Comparison of ENCODE assay signal across 8 cellular contexts in genomic region chr6:44265003-44265842, GRCh38. TPM values are rescaled to one million over a fixed set of nuclear protein-coding genes. Genes with fewer than 3 reads are reported as not detected.
DNase-seq lines count a peak whose midpoint lies in the region; ATAC-seq, FAIRE-seq and TF ChIP-seq lines count a peak whose summit lies in the region.

NFKBIE (minus strand) TSS chr6:44265551; CDS start chr6:44265346, 205 bp downstream.

- H3K9ac ChIP-seq in HepG2 (ENCODE audit: insufficient read depth, low read depth, low read length) = peak within 1 kb of the TSS; percentile 84

- H3K36me3 ChIP-seq in HepG2 (replicated peaks in 1 of 2; ENCODE audit: control insufficient read depth in 1 of 2, insufficient read depth in 2 of 2, low read length in 2 of 2) = peaks cover 0 to 16% of the 10 kb centered on the region in 2 experiments; a peak in 4 of 5 replicates

- CTCF ChIA-PET in HepG2 (lab: Yijun Ruan, JAX; ENCODE audit: low intra/inter-chr PET ratio, low total read pairs) = interaction anchor here (0.9 to 1.4 kb wide), 2 partner anchors 71 to 92 kb away, joined by 3 read pairs; no protein-coding TSS in a partner anchor

- ATAC-seq in GM19025 (IDR thresholded peaks at IDR 0.05; ENCODE audit: low read depth, unreplicated experiment) (peak; percentile 32), HG03432 (IDR thresholded peaks at IDR 0.05; ENCODE audit: unreplicated experiment) (peak; percentile 53), HepG2 (peak; percentile 86)

- H3K4me1 Mint-ChIP-seq in dendritic cell treated with granulocyte-macrophage colony-stimulating factor and Interleukin-4, amounts not matched to agents 40 ng/mL and 50 ng/mL, for 4 days (ENCODE audit: low read depth) = peaks cover 60% of the 10 kb centered on the region

- TF ChIP-seq POLR2A in HepG2 (IDR thresholded peaks at IDR 0.05; ENCODE audit: insufficient read depth in 1 of 2, low read depth in 2 of 2, low read length in 2 of 2) = peak in 1 of 2 experiments; percentile 82; a peak in 2 of 4 replicates

- H3K9me3 Mint-ChIP-seq in dendritic cell treated with granulocyte-macrophage colony-stimulating factor and Interleukin-4, amounts not matched to agents 40 ng/mL and 50 ng/mL, for 4 days = no peaks in the 10 kb centered on the region

- H3K4me3 Mint-ChIP-seq in dendritic cell treated with granulocyte-macrophage colony-stimulating factor and Interleukin-4, amounts not matched to agents 40 ng/mL and 50 ng/mL, for 4 days = peak within 1 kb of the TSS; percentile 97

- no peak; the same call in 1 of the 2 replicates for TF ChIP-seq RAD21 in HepG2 (CRISPR knock-in tag; IDR thresholded peaks at IDR 0.05)

- peak; percentile 34 for TF ChIP-seq CTCF in AG09309 (IDR thresholded peaks at IDR 0.05; ENCODE audit: control insufficient read depth, insufficient read depth, low read depth, low read length, missing control alignments)
- TF ChIP-seq CTCF in HepG2 (CRISPR knock-in tag; IDR thresholded peaks at IDR 0.05) = peak; percentile 94

- H3K27ac ChIP-seq in HepG2 (ENCODE audit: extremely low read length, insufficient read depth, low read length) = peak within 1 kb of the TSS; percentile 67

- peak within 1 kb of the TSS; percentile 92 for H3K4me2 ChIP-seq in HepG2 (ENCODE audit: low read depth, low read length)

- in situ Hi-C loops in HepG2 (cut with HindIII; ENCODE audit: extremely low pct_ligation_motif_present, low pct_unique_long_range_greater_than_20kb) = loop anchor here (5.0 kb wide), 1 partner anchor 47 kb away; the partner anchor contains the start of gene AARS2

- peak; percentile 52 for DNase-seq in AG09309 (ENCODE audit: low read depth)
- DNase-seq in NCI-H748 (lab: John Stamatoyannopoulos, UW; ENCODE audit: unreplicated experiment) = peak; percentile 93
- DNase-seq in activated CD4-positive, alpha-beta T cell treated with anti-CD3 and anti-CD28 coated beads, Interleukin-2, amount 50 U/mL, for 24 hours (ENCODE audit: low read depth in 1 of 2, low spot score in 1 of 2) = peak; percentile 94 to 98
- DNase-seq in HepG2 (ENCODE audit: low spot score) = peak; percentile 85
- DNase-seq in stimulated activated CD4-positive, alpha-beta T cell treated with anti-CD3 and anti-CD28 coated beads, Interleukin-4, amount 100 ng/mL, for 1 hour = peak; percentile 96

- POLR2A ChIA-PET in HepG2 (lab: Yijun Ruan, JAX) = interaction anchor here (1.0 to 2.2 kb wide), 5 partner anchors 9 to 48 kb away, joined by 3 to 8 read pairs (median 4); partner anchors contain the start of genes AARS2 and HSP90AB1

- peaks cover 18% of the 10 kb centered on the region for H3K79me2 ChIP-seq in HepG2 (ENCODE audit: insufficient read depth, low read length)

- 1% methylated on average over 39 of the region's 75 CpGs for WGBS in HepG2 (ENCODE audit: low lambda C conversion rate)

- H3K4me3 ChIP-seq in AG09309 (ENCODE audit: control insufficient read depth, low read depth, low read length) = peak within 1 kb of the TSS; percentile 93
- H3K4me3 ChIP-seq in HepG2 (replicated peaks in 1 of 3; ENCODE audit: insufficient read depth in 1 of 3, low read depth in 2 of 3, low read length in 3 of 3) = peak within 1 kb of the TSS; percentile 64 to 95 (median 76)

- BruUV-seq in HepG2 (replicated peaks; lab: Mats Ljungman, UMichigan) = TSS peak; percentile 69

- intact Hi-C loops in dendritic cell treated with granulocyte-macrophage colony-stimulating factor and Interleukin-4, amounts not matched to agents 40 ng/mL and 50 ng/mL, for 4 days (cut with micrococcal nuclease) = loop anchor here (5.0 kb wide), 1 partner anchor 187 kb away; no protein-coding TSS in a partner anchor
- intact Hi-C loops in HepG2 (cut with micrococcal nuclease; ENCODE audit: unreplicated experiment) = no loop called here

- no peaks in the 10 kb centered on the region for H4K20me1 ChIP-seq in HepG2 (ENCODE audit: insufficient read depth, low read length)

- H3K36me3 Mint-ChIP-seq in dendritic cell treated with granulocyte-macrophage colony-stimulating factor and Interleukin-4, amounts not matched to agents 40 ng/mL and 50 ng/mL, for 4 days (ENCODE audit: low read depth) = peaks cover 51% of the 10 kb centered on the region

- TF ChIP-seq EP300 in HepG2 (IDR thresholded peaks at IDR 0.05; ENCODE audit: low read depth in 2 of 2, low read length in 2 of 2) = no peak
- TF ChIP-seq EP300 in HepG2 (CRISPR knock-in tag; IDR thresholded peaks at IDR 0.05; ENCODE audit: borderline replicate concordance) = no peak

- H2AFZ ChIP-seq in HepG2 (ENCODE audit: low read length) = no peak within 1 kb of the TSS

- peak within 1 kb of the TSS; percentile 90 for H3K27ac Mint-ChIP-seq in dendritic cell treated with granulocyte-macrophage colony-stimulating factor and Interleukin-4, amounts not matched to agents 40 ng/mL and 50 ng/mL, for 4 days

- peaks cover 24% of the 10 kb centered on the region for H3K27me3 Mint-ChIP-seq in dendritic cell treated with granulocyte-macrophage colony-stimulating factor and Interleukin-4, amounts not matched to agents 40 ng/mL and 50 ng/mL, for 4 days

- peaks cover 41% of the 10 kb centered on the region for H3K4me1 ChIP-seq in HepG2 (ENCODE audit: insufficient read depth, low read length)

- peaks cover 5 to 21% of the 10 kb centered on the region in 2 experiments; a peak in 4 of 5 replicates for H3K27me3 ChIP-seq in HepG2 (ENCODE audit: control insufficient read depth in 1 of 2, insufficient read depth in 2 of 2, low read length in 2 of 2)

- H3K9me3 ChIP-seq in HepG2 (ENCODE audit: low read length) = no peaks in the 10 kb centered on the region

- FAIRE-seq in HepG2 (lab: Jason Lieb, UNC) = peak; percentile 85

TF ChIP-seq in HepG2, 621 proteins besides CTCF, POLR2A, EP300 and RAD21 (continues in another document):
- TF ChIP-seq ARNT2 (CRISPR knock-in tag; IDR thresholded peaks at IDR 0.05; ENCODE audit: low read depth) (peak; percentile 86), CCAR2 (optimal IDR thresholded peaks at IDR 0.05; ENCODE audit: low read depth, low read length) (no peak), HDAC1 (CRISPR knock-in tag; IDR thresholded peaks at IDR 0.05) (peak; percentile 45), SIN3A (IDR thresholded peaks at IDR 0.05; ENCODE audit: borderline replicate concordance, low read depth, low read length) (peak; percentile 85; the same call in 1 of the 2 replicates), RFX5 (IDR thresholded peaks at IDR 0.05; ENCODE audit: low read depth, low read length) (no peak), ZNF44 (CRISPR knock-in tag; IDR thresholded peaks at IDR 0.05) (no peak), KLF6 (CRISPR knock-in tag; IDR thresholded peaks at IDR 0.05) (no peak; the same call in 1 of the 2 replicates), PCBP2 (optimal IDR thresholded peaks at IDR 0.05; ENCODE audit: low read depth, low read length, poor library complexity, severe bottlenecking) (no peak), FOXO1 (CRISPR knock-in tag; IDR thresholded peaks at IDR 0.05) (no peak), SP140L (CRISPR knock-in tag; IDR thresholded peaks at IDR 0.05; ENCODE audit: borderline replicate concordance) (peak; percentile 60; the same call in 1 of the 2 replicates), ZNF24 (IDR thresholded peaks at IDR 0.05) (peak; percentile 97), JARID2 (CRISPR knock-in tag; IDR thresholded peaks at IDR 0.05; ENCODE audit: insufficient replicate concordance) (no peak), SMAD9 (CRISPR knock-in tag; IDR thresholded peaks at IDR 0.05) (0 out of 2 replicates have a peak, but pooled peaks have one; percentile 84), HNRNPUL1 (IDR thresholded peaks at IDR 0.05; ENCODE audit: low read depth, low read length) (no peak), ATF2 (CRISPR knock-in tag; IDR thresholded peaks at IDR 0.05) (0 out of 2 replicates have a peak, but pooled peaks have one; percentile 12), ZSCAN31 (CRISPR knock-in tag; IDR thresholded peaks at IDR 0.05; ENCODE audit: low read depth) (peak; percentile 80; the same call in 1 of the 2 replicates)

RNA-seq across cellular contexts. Expression of gene NFKBIE, which starts in this region (rescaled TPM):
- total RNA-seq in HepG2 (2016; rRNA removed; fragmentation: Illumina TruSeq; extraction: Trizol) = 14.5 and 15.0 TPM in 2 replicates
- total RNA-seq in HepG2 (2016; cell fraction: cytosol; rRNA removed; fragmentation: Illumina TruSeq; extraction: Trizol; ENCODE audit: low read depth) = 5.3 and 5.4 TPM in 2 replicates
- total RNA-seq in HepG2 (2016; cell fraction: insoluble cytoplasmic fraction; rRNA removed; fragmentation: Illumina TruSeq; extraction: Trizol) = 15.7 and 16.3 TPM in 2 replicates
- total RNA-seq in HepG2 (2016; cell fraction: membrane; rRNA removed; fragmentation: Illumina TruSeq; extraction: Trizol) = 10.7 and 10.8 TPM in 2 replicates
- total RNA-seq in HepG2 (2016; cell fraction: nucleus; rRNA removed; fragmentation: Illumina TruSeq; extraction: Trizol) = 8.5 and 11.8 TPM in 2 replicates
- 6.7 and 8.5 TPM in 2 replicates for polyA plus RNA-seq in HepG2 (2011; rRNA removed)
- polyA plus RNA-seq in HepG2 (2011; cell fraction: cytosol; rRNA removed) = 7.7 and 9.3 TPM in 2 replicates
- polyA plus RNA-seq in HepG2 (2011; cell fraction: nucleus; rRNA removed) = 11.7 and 15.6 TPM in 2 replicates
- polyA plus RNA-seq in HepG2 (2012) = 7.1 TPM in 2 replicates
- polyA plus RNA-seq in HepG2 (2016; cell fraction: cytosol; fragmentation: Illumina TruSeq; extraction: Trizol; ENCODE audit: low read depth) = 3.3 and 4.0 TPM in 2 replicates
- 14.6 and 14.8 TPM in 2 replicates for polyA plus RNA-seq in HepG2 (2016; cell fraction: insoluble cytoplasmic fraction; fragmentation: Illumina TruSeq; extraction: Trizol; ENCODE audit: low read depth)
- 5.7 and 7.3 TPM in 2 replicates for polyA plus RNA-seq in HepG2 (2016; cell fraction: membrane; fragmentation: Illumina TruSeq; extraction: Trizol; ENCODE audit: low read depth)
- 14.2 and 16.3 TPM in 2 replicates for polyA plus RNA-seq in HepG2 (2016; cell fraction: nucleus; fragmentation: Illumina TruSeq; extraction: Trizol; ENCODE audit: insufficient read depth, low read depth)
- 3.3 and 10.9 TPM in 2 replicates for polyA minus RNA-seq in HepG2 (2011; rRNA and poly(A)+ RNA removed; ENCODE audit: low replicate concordance)
- polyA minus RNA-seq in HepG2 (2011; cell fraction: cytosol; rRNA and poly(A)+ RNA removed) = 4.6 and 6.2 TPM in 2 replicates
- 4.5 and 8.3 TPM in 2 replicates for polyA minus RNA-seq in HepG2 (2011; cell fraction: nucleus; rRNA and poly(A)+ RNA removed)

Comparison
In these comparisons a context has a peak if more than half of its experiments do, and no peak if none do; other contexts are left out.
1. Peak in every context shown above with its lines: DNase-seq, ATAC-seq, H3K4me3 ChIP-seq and H3K27ac ChIP-seq.
2. ATAC-seq: peak in every context shown above with its lines; median percentile 86 in HepG2; 53 in HG03432; 32 in GM19025.